ENCODE assay signal across 22 cellular contexts in the genomic region with DNA sequence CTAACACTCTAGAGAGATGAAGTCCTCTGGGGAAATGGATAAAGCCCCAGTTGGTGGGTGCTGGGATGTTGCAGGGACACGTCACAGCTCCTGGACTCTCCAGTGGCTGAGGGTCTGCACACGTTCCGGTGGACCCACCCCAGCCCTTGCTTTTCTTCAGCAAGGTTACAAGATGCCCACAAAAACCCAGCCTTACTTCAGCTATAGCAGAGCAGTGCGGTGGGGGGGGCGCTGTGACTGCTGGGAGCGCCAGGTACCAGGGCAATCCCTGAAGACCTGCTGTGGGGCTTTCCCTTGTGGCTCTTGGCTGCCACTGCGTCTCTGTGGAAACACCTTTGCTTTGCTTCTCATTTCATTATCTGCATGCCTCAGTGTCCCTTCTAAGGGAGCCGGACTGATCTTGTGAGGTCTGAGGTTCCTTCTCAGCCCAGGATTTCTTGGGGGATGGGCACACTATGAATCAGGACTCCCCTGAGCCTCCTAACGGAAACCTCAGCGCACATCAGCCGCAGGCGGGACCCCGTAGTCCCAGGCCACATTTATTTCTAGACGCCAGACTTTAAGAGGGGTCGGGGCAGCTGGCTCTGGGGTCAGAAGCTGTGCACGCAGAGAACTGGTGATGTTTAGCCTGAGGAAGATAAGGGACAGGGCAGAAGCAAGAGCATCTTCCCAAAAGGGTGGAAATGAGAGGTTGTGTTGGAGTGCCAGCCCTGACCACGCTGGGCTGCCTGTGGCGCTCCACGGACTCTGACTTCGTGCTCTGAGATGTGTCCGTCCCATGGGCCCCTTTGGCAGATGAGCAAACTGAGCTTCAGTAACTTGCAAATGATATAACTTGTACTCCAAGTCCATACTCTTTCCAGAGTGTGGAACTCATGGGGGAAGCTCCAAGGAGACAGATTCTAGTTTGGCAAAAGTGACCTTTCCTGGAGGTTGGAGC.
A peak's percentile ranks its signal among the peaks of the same experiment; 100 is the strongest.
DNase-seq lines count a peak whose midpoint lies in the region; ATAC-seq, FAIRE-seq and TF ChIP-seq lines count a peak whose summit lies in the region.
"Had no signal": no experiment of that assay in that cellular context is flagged by ENCODE, and none has a peak within 500 bp of the region (broad histone marks: within the 10 kb centered on the region; RNA-seq: fewer than 3 reads in every experiment).

No MANE protein-coding gene starts in this region.

- H2AFZ ChIP-seq in GM23338 (no peak overlapping the region), neural progenitor cell (replicated peaks) (no peak overlapping the region)

- peak; percentile 79 for FAIRE-seq in bronchial epithelial cell (lab: Jason Lieb, UNC)
- no peak for FAIRE-seq in small intestine (lab: Jason Lieb, UNC)
- FAIRE-seq: G401.6, islet of Langerhans had no signal

- H3K4me1 Mint-ChIP-seq in GM23338 = peaks cover 10% of the 10 kb centered on the region; the same call in 2 of the 3 replicates
- H3K4me1 Mint-ChIP-seq in neural progenitor cell = peaks cover 32% of the 10 kb centered on the region
- no peaks in the 10 kb centered on the region for H3K4me1 Mint-ChIP-seq in chondrocyte (ENCODE audit: low read depth)
- H3K4me1 Mint-ChIP-seq: activated CD8-positive, alpha-beta memory T cell treated with anti-CD3 and anti-CD28 coated beads, Interleukin-2, amount 10 ng/mL, durations not matched to agents 7 days and 5 days; activated naive CD8-positive, alpha-beta T cell treated with anti-CD3 and anti-CD28 coated beads, Interleukin-2, amount 50 U/mL, for 24 hours; activated T-helper 17 cell treated with anti-CD3 and anti-CD28 coated beads, Interleukin-2, amount 50 U/mL, for 72 hours had no signal

- no peaks in the 10 kb centered on the region for H3K27me3 ChIP-seq in GM23338 (ENCODE audit: insufficient read depth)
- H3K27me3 ChIP-seq in bronchial epithelial cell (ENCODE audit: control insufficient read depth, insufficient read depth, low read length) = peaks cover 9% of the 10 kb centered on the region
- H3K27me3 ChIP-seq in neural progenitor cell = no peaks in the 10 kb centered on the region
- no peaks in the 10 kb centered on the region for H3K27me3 ChIP-seq in small intestine (ENCODE audit: control insufficient read depth in 2 of 2, insufficient read depth in 2 of 2, low read length in 2 of 2)
- H3K27me3 ChIP-seq: colonic mucosa, right atrium auricular region had no signal

- H3K27ac Mint-ChIP-seq in GM23338 = no peak overlapping the region
- peak overlapping the region; percentile 98 for H3K27ac Mint-ChIP-seq in neural progenitor cell
- no peak overlapping the region for H3K27ac Mint-ChIP-seq in chondrocyte (ENCODE audit: unreplicated experiment)
- H3K27ac Mint-ChIP-seq: activated CD8-positive, alpha-beta memory T cell treated with anti-CD3 and anti-CD28 coated beads, Interleukin-2, amount 10 ng/mL, durations not matched to agents 7 days and 5 days; activated naive CD8-positive, alpha-beta T cell treated with anti-CD3 and anti-CD28 coated beads, Interleukin-2, amount 50 U/mL, for 24 hours; activated T-helper 17 cell treated with anti-CD3 and anti-CD28 coated beads, Interleukin-2, amount 50 U/mL, for 72 hours; CD4-positive, alpha-beta T cell; HFFc6 had no signal

- no peak overlapping the region for H3K9ac ChIP-seq in neural progenitor cell

- H3K27ac ChIP-seq in GM23338 (ENCODE audit: low read depth) = no peak overlapping the region
- no peak overlapping the region for H3K27ac ChIP-seq in neural progenitor cell
- H3K27ac ChIP-seq in small intestine (ENCODE audit: low read depth in 1 of 2, low read length in 1 of 2) = no peak overlapping the region
- H3K27ac ChIP-seq: colonic mucosa, right atrium auricular region had no signal

- H3K4me2 ChIP-seq in GM23338 = no peak overlapping the region
- H3K4me2 ChIP-seq in neural progenitor cell = no peak overlapping the region

- peaks cover 3% of the 10 kb centered on the region; the same call in 2 of the 3 replicates for H3K36me3 Mint-ChIP-seq in GM23338 (ENCODE audit: low read depth)
- H3K36me3 Mint-ChIP-seq in neural progenitor cell = peaks cover 4% of the 10 kb centered on the region
- H3K36me3 Mint-ChIP-seq in chondrocyte (ENCODE audit: low read depth) = no peaks in the 10 kb centered on the region
- H3K36me3 Mint-ChIP-seq: activated CD8-positive, alpha-beta memory T cell treated with anti-CD3 and anti-CD28 coated beads, Interleukin-2, amount 10 ng/mL, durations not matched to agents 7 days and 5 days had no signal

- H3K27me3 Mint-ChIP-seq in GM23338 (ENCODE audit: insufficient read depth, low read depth, poor library complexity) (peaks cover 8% of the 10 kb centered on the region), neural progenitor cell (ENCODE audit: insufficient read depth, low read depth) (no peaks in the 10 kb centered on the region), chondrocyte (ENCODE audit: low read depth) (peaks cover 37% of the 10 kb centered on the region)
- H3K27me3 Mint-ChIP-seq: brain; CD4-positive, alpha-beta T cell had no signal

- H3K36me3 ChIP-seq in GM23338 (ENCODE audit: insufficient read depth) (no peaks in the 10 kb centered on the region), bronchial epithelial cell (ENCODE audit: control insufficient read depth, insufficient read depth, low read length) (no peaks in the 10 kb centered on the region), neural progenitor cell (no peaks in the 10 kb centered on the region), small intestine (ENCODE audit: control insufficient read depth in 2 of 2, insufficient read depth in 2 of 2, low read length in 2 of 2) (no peaks in the 10 kb centered on the region)
- H3K36me3 ChIP-seq: colonic mucosa had no signal

- H3K9me3 ChIP-seq in neural progenitor cell (ENCODE audit: low read depth) = no peaks in the 10 kb centered on the region
- no peaks in the 10 kb centered on the region for H3K9me3 ChIP-seq in small intestine (ENCODE audit: control insufficient read depth, low read depth)
- H3K9me3 ChIP-seq: colonic mucosa, right atrium auricular region had no signal

- H3K79me2 ChIP-seq in GM23338 (replicated peaks; ENCODE audit: insufficient read depth) = no peaks in the 10 kb centered on the region
- H3K79me2 ChIP-seq in neural progenitor cell (ENCODE audit: low read depth) = no peaks in the 10 kb centered on the region

- H4K20me1 ChIP-seq in GM23338 (replicated peaks; ENCODE audit: insufficient read depth) = peaks cover 11% of the 10 kb centered on the region; the same call in 1 of the 2 replicates
- H4K20me1 ChIP-seq in neural progenitor cell (ENCODE audit: low read depth) = no peaks in the 10 kb centered on the region

- H3K4me3 Mint-ChIP-seq in GM23338 (no peak overlapping the region), neural progenitor cell (peak overlapping the region; percentile 25), chondrocyte (ENCODE audit: unreplicated experiment) (no peak overlapping the region)
- H3K4me3 Mint-ChIP-seq: activated CD8-positive, alpha-beta memory T cell treated with anti-CD3 and anti-CD28 coated beads, Interleukin-2, amount 10 ng/mL, durations not matched to agents 7 days and 5 days; activated naive CD8-positive, alpha-beta T cell treated with anti-CD3 and anti-CD28 coated beads, Interleukin-2, amount 50 U/mL, for 24 hours; activated T-helper 17 cell treated with anti-CD3 and anti-CD28 coated beads, Interleukin-2, amount 50 U/mL, for 72 hours; brain; CD4-positive, alpha-beta T cell; HFFc6 had no signal

- H3K9me2 ChIP-seq in GM23338 (ENCODE audit: insufficient read depth) = no peaks in the 10 kb centered on the region

- no peak overlapping the region for H3K4me3 ChIP-seq in GM23338
- no peak overlapping the region for H3K4me3 ChIP-seq in bronchial epithelial cell (ENCODE audit: low read depth, low read length)
- no peak overlapping the region for H3K4me3 ChIP-seq in neural progenitor cell
- H3K4me3 ChIP-seq in small intestine (ENCODE audit: low read depth in 1 of 2, low read length in 2 of 2) = no peak overlapping the region
- H3K4me3 ChIP-seq: colonic mucosa, right atrium auricular region had no signal

- H3F3A ChIP-seq in GM23338 (replicated peaks; ENCODE audit: low read depth) = no peaks in the 10 kb centered on the region
- H3F3A ChIP-seq in neural progenitor cell (ENCODE audit: low read depth) = no peaks in the 10 kb centered on the region

- 85 to 92% (median 87%) methylated on average over 21 of the region's 21 CpGs for WGBS in small intestine, 3 donors

- H3K9me3 Mint-ChIP-seq in GM23338 (no peaks in the 10 kb centered on the region), neural progenitor cell (no peaks in the 10 kb centered on the region), chondrocyte (ENCODE audit: low read depth) (no peaks in the 10 kb centered on the region)
- H3K9me3 Mint-ChIP-seq: activated naive CD8-positive, alpha-beta T cell treated with anti-CD3 and anti-CD28 coated beads, Interleukin-2, amount 50 U/mL, for 24 hours; activated T-helper 17 cell treated with anti-CD3 and anti-CD28 coated beads, Interleukin-2, amount 50 U/mL, for 72 hours; CD4-positive, alpha-beta T cell; HFFc6 had no signal

- ATAC-seq in GM23338 = peak; percentile 43
- no peak for ATAC-seq in GM18511 (IDR thresholded peaks at IDR 0.05; ENCODE audit: unreplicated experiment)
- ATAC-seq: activated CD8-positive, alpha-beta memory T cell treated with anti-CD3 and anti-CD28 coated beads, Interleukin-2, amount 10 ng/mL, durations not matched to agents 7 days and 5 days; activated naive CD8-positive, alpha-beta T cell treated with anti-CD3 and anti-CD28 coated beads, Interleukin-2, amount 50 U/mL, for 24 hours; activated T-helper 17 cell treated with anti-CD3 and anti-CD28 coated beads, Interleukin-2, amount 50 U/mL, for 72 hours; Right ventricle myocardium inferior had no signal

- peak; percentile 46 for DNase-seq in D341Med (ENCODE audit: low spot score)
- DNase-seq in GM23338 (ENCODE audit: low spot score) = peak; percentile 41
- no peak for DNase-seq in bronchial epithelial cell (ENCODE audit: low read depth)
- no peak for DNase-seq in neural progenitor cell (ENCODE audit: low spot score)
- no peak for DNase-seq in chondrocyte (ENCODE audit: low spot score)
- no peak for DNase-seq in NCI-H510A (lab: John Stamatoyannopoulos, UW)
- no peak for DNase-seq in small intestine
- DNase-seq: activated CD4-positive, alpha-beta T cell treated with anti-CD3 and anti-CD28 coated beads for 4 hours; activated CD8-positive, alpha-beta memory T cell treated with anti-CD3 and anti-CD28 coated beads, Interleukin-2, amount 10 ng/mL, durations not matched to agents 7 days and 5 days; activated naive CD8-positive, alpha-beta T cell treated with anti-CD3 and anti-CD28 coated beads, Interleukin-2, amount 50 U/mL, for 24 hours; CD4-positive, alpha-beta T cell; colonic mucosa; HFFc6; NCI-H1092 treated with DMSO at 0.1 percent for 48 hours; NCI-H526 had no signal

- no peaks in the 10 kb centered on the region for H3K4me1 ChIP-seq in GM23338 (ENCODE audit: insufficient read depth)
- H3K4me1 ChIP-seq in neural progenitor cell = peaks cover 6% of the 10 kb centered on the region
- no peaks in the 10 kb centered on the region for H3K4me1 ChIP-seq in small intestine (ENCODE audit: control insufficient read depth in 2 of 2, insufficient read depth in 1 of 2, low read depth in 1 of 2, low read length in 1 of 2)

- peak in 1 of 2 experiments; percentile 19; a peak in 1 of 4 replicates for TF ChIP-seq CTCF in GM23338 (conservative IDR thresholded peaks at IDR 0.05; ENCODE audit: low read depth in 2 of 2)
- no peak for TF ChIP-seq CTCF in bronchial epithelial cell (IDR thresholded peaks at IDR 0.05; ENCODE audit: insufficient read depth, low read length, severe bottlenecking)
- TF ChIP-seq CTCF in neural progenitor cell (IDR thresholded peaks at IDR 0.05) = no peak
- no peak for TF ChIP-seq CTCF in chondrocyte (IDR thresholded peaks at IDR 0.05)

Comparison
In these comparisons a context has a peak if more than half of its experiments do, and no peak if none do; other contexts are left out.
1. DNase-seq: peak in D341Med (single experiment) and GM23338 (single experiment); none in bronchial epithelial cell (single experiment), neural progenitor cell (single experiment), chondrocyte (single experiment), NCI-H510A (single experiment) and small intestine (single experiment).